Comparison of ENCODE assay signal across 17 cellular contexts in the genomic region with DNA sequence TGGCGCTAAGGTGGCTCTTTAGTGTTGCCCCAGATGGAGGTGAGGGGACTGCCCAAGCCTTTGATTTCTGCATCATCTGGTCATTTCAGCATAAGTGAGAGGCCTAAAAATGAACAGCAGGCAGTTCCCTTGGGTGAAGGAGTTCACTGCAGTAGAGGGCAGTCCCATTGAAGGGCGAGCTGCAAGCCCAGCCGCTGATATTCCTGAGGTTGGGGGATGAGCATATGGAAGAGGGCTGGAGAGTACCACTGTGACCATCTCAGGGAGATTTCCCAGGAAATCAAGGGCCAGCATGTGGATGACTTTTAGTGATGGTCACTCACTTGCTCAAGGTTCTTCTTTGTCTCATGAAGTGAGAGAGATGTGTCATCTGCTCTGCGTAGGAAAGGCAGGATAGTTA. TPM values are rescaled to one million over a fixed set of nuclear protein-coding genes. Genes with fewer than 3 reads are reported as not detected.
A peak's percentile ranks its signal among the peaks of the same experiment; 100 is the strongest.
DNase-seq lines count a peak whose midpoint lies in the region; ATAC-seq and TF ChIP-seq lines count a peak whose summit lies in the region.
"Had no signal": no experiment of that assay in that cellular context is flagged by ENCODE, and none has a peak within 500 bp of the region (broad histone marks: within the 10 kb centered on the region; RNA-seq: fewer than 3 reads in every experiment).

No MANE protein-coding gene starts in this region.

- peak overlapping the region in 1 of 2 donors; percentile 46 for H3K27ac Mint-ChIP-seq in natural killer cell treated with Interleukin-12 subunit alpha and Interleukin-12 subunit beta and Interleukin-15 and Interleukin-18, amount 100 ng/mL, for 72 hours
- H3K27ac Mint-ChIP-seq in natural killer cell (no peak overlapping the region), endothelial cell (ENCODE audit: unreplicated experiment) (no peak overlapping the region)
- H3K27ac Mint-ChIP-seq in naive thymus-derived CD8-positive, alpha-beta T cell = peak overlapping the region in 4 of 10 donors; percentile 11 to 52 (median 16)
- H3K27ac Mint-ChIP-seq: CD4-positive, alpha-beta T cell had no signal

- peaks cover 41% of the 10 kb centered on the region in 2 donors for H3K4me1 Mint-ChIP-seq in natural killer cell treated with Interleukin-12 subunit alpha and Interleukin-12 subunit beta and Interleukin-15 and Interleukin-18, amount 100 ng/mL, for 72 hours (ENCODE audit: low read depth in 2 of 2)
- H3K4me1 Mint-ChIP-seq in natural killer cell (peaks cover 42 to 47% of the 10 kb centered on the region in 2 donors), endothelial cell (ENCODE audit: unreplicated experiment) (no peaks in the 10 kb centered on the region)
- H3K4me1 Mint-ChIP-seq in naive thymus-derived CD8-positive, alpha-beta T cell = peaks cover 25 to 58% (median 51%) of the 10 kb centered on the region in 4 donors

- H3K36me3 ChIP-seq in KMS-11 (ENCODE audit: insufficient read depth) (no peaks in the 10 kb centered on the region), brain microvascular endothelial cell (replicated peaks) (no peaks in the 10 kb centered on the region)

- peaks cover 78% of the 10 kb centered on the region for H3K4me1 ChIP-seq in KMS-11 (ENCODE audit: low read depth, poor library complexity, severe bottlenecking)

- intact Hi-C loops in natural killer cell (cut with micrococcal nuclease) = no loop called here

- H3K4me3 ChIP-seq in KMS-11 (IDR thresholded peaks at IDR 0.05; ENCODE audit: insufficient read depth, low read depth, low read length) = no peak overlapping the region
- no peak overlapping the region for H3K4me3 ChIP-seq in brain microvascular endothelial cell (ENCODE audit: low read depth, low read length)

- H3K4me3 Mint-ChIP-seq in natural killer cell treated with Interleukin-12 subunit alpha and Interleukin-12 subunit beta and Interleukin-15 and Interleukin-18, amount 100 ng/mL, for 72 hours = peak overlapping the region; percentile 40
- no peak overlapping the region for H3K4me3 Mint-ChIP-seq in natural killer cell
- H3K4me3 Mint-ChIP-seq in naive thymus-derived CD8-positive, alpha-beta T cell = peak overlapping the region in 6 of 10 donors; percentile 19 to 70 (median 38)
- H3K4me3 Mint-ChIP-seq in endothelial cell (ENCODE audit: unreplicated experiment) = no peak overlapping the region
- H3K4me3 Mint-ChIP-seq: H9 had no signal

- POLR2A ChIA-PET in naive thymus-derived CD8-positive, alpha-beta T cell (lab: Charles Lee) = no interaction called here

- H3K27ac ChIP-seq in KMS-11 = no peak overlapping the region
- H3K27ac ChIP-seq in brain microvascular endothelial cell = no peak overlapping the region

- H3K79me2 ChIP-seq in KMS-11 (ENCODE audit: insufficient read depth, low read depth) = peaks cover 84% of the 10 kb centered on the region

- peak overlapping the region; percentile 91 for H3K4me2 ChIP-seq in KMS-11

- in situ Hi-C loops in brain microvascular endothelial cell (cut with HindIII; ENCODE audit: low pct_ligation_motif_present, low sequenced_read_pairs) = no loop called here

- no peak for ATAC-seq in natural killer cell treated with Interleukin-12 subunit alpha and Interleukin-12 subunit beta and Interleukin-15 and Interleukin-18, amount 100 ng/mL, for 72 hours
- no peak for ATAC-seq in natural killer cell
- no peak for ATAC-seq in naive thymus-derived CD8-positive, alpha-beta T cell

- TF ChIP-seq CTCF in natural killer cell (IDR thresholded peaks at IDR 0.05) (no peak), KMS-11 (conservative IDR thresholded peaks at IDR 0.05; ENCODE audit: low read depth, low read length) (no peak), endothelial cell (IDR thresholded peaks at IDR 0.05; ENCODE audit: unreplicated experiment) (no peak), brain microvascular endothelial cell (IDR thresholded peaks at IDR 0.05; ENCODE audit: low read depth, low read length, missing control alignments) (no peak)

- no peak overlapping the region for H2AFZ ChIP-seq in KMS-11 (ENCODE audit: low read depth)

- DNase-seq in natural killer cell treated with Interleukin-12 subunit alpha and Interleukin-12 subunit beta and Interleukin-15 and Interleukin-18, amount 100 ng/mL, for 72 hours (ENCODE audit: low spot score) = no peak
- DNase-seq in natural killer cell (no peak), endothelial cell (ENCODE audit: low spot score) (no peak), brain microvascular endothelial cell (no peak)
- DNase-seq in naive thymus-derived CD8-positive, alpha-beta T cell = no peak
- no peak for DNase-seq in activated CD4-positive, alpha-beta T cell treated with anti-CD3 and anti-CD28 coated beads, Interleukin-2, amount 50 U/mL, for 48 hours
- DNase-seq: 8988T; ACHN; C1 segment of cervical spinal cord; Calu3; CD4-positive, alpha-beta T cell; DMS 273 treated with DMSO at 0.1 percent for 48 hours; DMS79; GOT3; H9 had no signal

- H3K36me3 Mint-ChIP-seq in natural killer cell treated with Interleukin-12 subunit alpha and Interleukin-12 subunit beta and Interleukin-15 and Interleukin-18, amount 100 ng/mL, for 72 hours = no peaks in the 10 kb centered on the region
- H3K36me3 Mint-ChIP-seq in natural killer cell (no peaks in the 10 kb centered on the region), endothelial cell (ENCODE audit: low read depth, unreplicated experiment) (no peaks in the 10 kb centered on the region)
- peaks cover 0 to 2% (median 0%) of the 10 kb centered on the region in 3 donors for H3K36me3 Mint-ChIP-seq in naive thymus-derived CD8-positive, alpha-beta T cell

- H3K9me3 Mint-ChIP-seq in natural killer cell treated with Interleukin-12 subunit alpha and Interleukin-12 subunit beta and Interleukin-15 and Interleukin-18, amount 100 ng/mL, for 72 hours = no peaks in the 10 kb centered on the region
- H3K9me3 Mint-ChIP-seq in natural killer cell (no peaks in the 10 kb centered on the region), endothelial cell (ENCODE audit: unreplicated experiment) (no peaks in the 10 kb centered on the region)
- peaks cover 0 to 5% (median 0%) of the 10 kb centered on the region in 9 donors for H3K9me3 Mint-ChIP-seq in naive thymus-derived CD8-positive, alpha-beta T cell
- H3K9me3 Mint-ChIP-seq: CD4-positive, alpha-beta T cell; H9 had no signal

- no peaks in the 10 kb centered on the region for H4K20me1 ChIP-seq in KMS-11 (ENCODE audit: insufficient read depth)

- no peaks in the 10 kb centered on the region for H3K27me3 ChIP-seq in KMS-11 (ENCODE audit: insufficient read depth, low read depth)
- peaks cover 2% of the 10 kb centered on the region for H3K27me3 ChIP-seq in brain microvascular endothelial cell (replicated peaks)

- H3K27me3 Mint-ChIP-seq in natural killer cell treated with Interleukin-12 subunit alpha and Interleukin-12 subunit beta and Interleukin-15 and Interleukin-18, amount 100 ng/mL, for 72 hours = peaks cover 52 to 75% of the 10 kb centered on the region in 2 donors
- H3K27me3 Mint-ChIP-seq in natural killer cell (ENCODE audit: low read depth in 2 of 2) = peaks cover 62 to 83% of the 10 kb centered on the region in 2 donors
- peaks cover 13 to 44% (median 19%) of the 10 kb centered on the region in 5 donors for H3K27me3 Mint-ChIP-seq in naive thymus-derived CD8-positive, alpha-beta T cell
- peaks cover 3% of the 10 kb centered on the region for H3K27me3 Mint-ChIP-seq in endothelial cell (ENCODE audit: unreplicated experiment)

- no peak overlapping the region for H3K9ac ChIP-seq in KMS-11

RNA-seq across cellular contexts. Expression of a gene that starts 9.3 kb away (rescaled TPM):
- 1 to 10 TPM; 4.0 to 5.6 TPM for total RNA-seq in natural killer cell treated with Interleukin-12 subunit alpha and Interleukin-12 subunit beta and Interleukin-15 and Interleukin-18, amount 100 ng/mL, for 72 hours
- 1 to 10 TPM in 2 of 3 donors, under 1 TPM in 1; 0.93 to 1.8 (median 1.2) TPM for total RNA-seq in natural killer cell
- total RNA-seq in naive thymus-derived CD8-positive, alpha-beta T cell = 1 to 10 TPM in 1 of 2 experiments, under 1 TPM in 1; 0.31 to 1.2 TPM
- 1 to 10 TPM in 2 of 3 donors, under 1 TPM in 1; 0.89 to 1.3 (median 1.2) TPM for polyA plus RNA-seq in naive thymus-derived CD8-positive, alpha-beta T cell
- total RNA-seq in endothelial cell (ENCODE audit: unreplicated experiment) = 5.0 TPM
- total RNA-seq: Calu3, G401 had no signal

Comparison
In these comparisons a context has a peak if more than half of its experiments do, and no peak if none do; other contexts are left out.
1. H3K4me3 Mint-ChIP-seq: peak in natural killer cell treated with Interleukin-12 subunit alpha and Interleukin-12 subunit beta and Interleukin-15 and Interleukin-18, amount 100 ng/mL, for 72 hours (single experiment) and naive thymus-derived CD8-positive, alpha-beta T cell (6 of 10); none in natural killer cell (single experiment) and endothelial cell (single experiment).